In the genomic region with DNA sequence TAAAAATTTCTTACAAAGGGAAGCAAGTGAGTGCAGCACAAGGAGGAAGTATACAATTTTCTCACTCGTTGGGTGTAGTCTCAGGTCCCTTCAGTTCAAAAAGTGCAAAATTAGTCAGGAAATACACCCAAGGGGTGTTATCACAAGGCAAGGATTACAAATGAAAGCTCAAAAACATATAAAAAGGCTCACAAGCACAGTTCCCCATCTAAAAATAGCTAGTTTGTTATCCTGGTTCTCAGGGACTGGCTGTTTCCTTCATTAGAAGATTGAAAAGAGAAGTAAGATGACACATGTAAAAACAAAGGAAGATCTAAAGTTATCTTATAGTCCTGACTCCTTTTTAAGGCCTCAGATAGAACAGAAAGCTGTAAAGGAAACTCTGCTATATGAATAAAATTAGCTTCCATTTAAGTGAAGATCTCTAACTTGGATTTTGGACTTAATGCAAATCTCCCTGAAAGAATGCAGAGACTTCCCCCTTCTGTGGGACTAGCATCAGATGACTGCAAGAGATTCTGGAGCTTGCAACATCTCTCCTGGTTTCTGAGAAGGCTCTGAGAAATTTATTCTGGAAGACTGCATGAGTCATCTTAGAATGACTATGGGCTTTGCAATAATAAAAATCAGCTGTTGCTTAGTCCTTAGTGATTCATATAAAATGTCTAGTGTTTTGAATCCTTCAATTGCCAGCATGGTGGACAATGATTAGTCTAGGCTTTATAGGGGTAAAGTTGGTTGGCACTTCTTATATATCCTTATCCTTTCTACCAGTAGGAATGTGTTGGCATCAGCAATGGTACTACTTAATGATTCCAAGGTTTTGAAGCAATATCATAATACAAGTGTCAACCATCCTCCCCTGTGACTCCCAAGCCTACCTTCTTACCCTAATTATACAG, we compare ENCODE assay signal across 8 cellular contexts. TPM values are rescaled to one million over a fixed set of nuclear protein-coding genes. Genes with fewer than 3 reads are reported as not detected.
DNase-seq lines count a peak whose midpoint lies in the region; ATAC-seq and TF ChIP-seq lines count a peak whose summit lies in the region.

No MANE protein-coding gene starts in this region.

- peaks cover 8% of the 10 kb centered on the region for H3K4me1 ChIP-seq in CD8-positive, alpha-beta memory T cell (ENCODE audit: insufficient read depth, low read length)
- H3K4me1 ChIP-seq in osteoblast (ENCODE audit: insufficient read depth, low read length): peaks cover 73% of the 10 kb centered on the region

- H3K36me3 ChIP-seq in CD8-positive, alpha-beta memory T cell (ENCODE audit: insufficient read depth, low read length): no peaks in the 10 kb centered on the region
- peaks cover 35% of the 10 kb centered on the region for H3K36me3 ChIP-seq in osteoblast (ENCODE audit: insufficient read depth, low read length)

- peak overlapping the region in 3 of 8 donors; percentile 8 to 52 (median 35) for H3K27ac Mint-ChIP-seq in CD8-positive, alpha-beta memory T cell

- H3K4me1 Mint-ChIP-seq in CD8-positive, alpha-beta memory T cell: peaks cover 5 to 8% (median 6%) of the 10 kb centered on the region in 3 donors

- DNase-seq in CD8-positive, alpha-beta memory T cell: no peak
- peak; percentile 94 for DNase-seq in RPMI7951 (ENCODE audit: low read depth)
- DNase-seq in fibroblast of gingiva (ENCODE audit: low read depth): peak; percentile 96
- peak; percentile 92 for DNase-seq in osteoblast (ENCODE audit: insufficient read length, low spot score, missing footprints)
- no peak for DNase-seq in stimulated activated CD4-positive, alpha-beta T cell treated with anti-CD3 and anti-CD28 coated beads, Interleukin-4, amount 100 ng/mL, for 24 hours
- DNase-seq in NCI-H1105 (lab: John Stamatoyannopoulos, UW): no peak
- no peak for DNase-seq in NCI-H524 treated with DMSO at 0.1 percent for 48 hours (lab: John Stamatoyannopoulos, UW)

- CTCF ChIA-PET in CD8-positive, alpha-beta memory T cell (lab: Charles Lee): interaction anchor here (1.8 kb wide), 1 partner anchor 11 kb away, joined by 5 read pairs; no protein-coding TSS in a partner anchor

- H3K27me3 Mint-ChIP-seq in CD8-positive, alpha-beta memory T cell: peaks cover 0 to 15% of the 10 kb centered on the region in 2 donors

- no peak for TF ChIP-seq CTCF in osteoblast (IDR thresholded peaks at IDR 0.05; ENCODE audit: extremely low read depth, low read depth, low read length)

- no peak for ATAC-seq in HG03159 (IDR thresholded peaks at IDR 0.05; ENCODE audit: unreplicated experiment)

- H3K27me3 ChIP-seq in CD8-positive, alpha-beta memory T cell (ENCODE audit: insufficient read depth, low read length, poor library complexity, severe bottlenecking): no peaks in the 10 kb centered on the region
- no peaks in the 10 kb centered on the region for H3K27me3 ChIP-seq in osteoblast (ENCODE audit: insufficient read depth, low read length)

- H3K9me3 Mint-ChIP-seq in CD8-positive, alpha-beta memory T cell: no peaks in the 10 kb centered on the region

- no peaks in the 10 kb centered on the region for H3K9me3 ChIP-seq in CD8-positive, alpha-beta memory T cell (ENCODE audit: low read length)
- no peaks in the 10 kb centered on the region for H3K9me3 ChIP-seq in osteoblast (ENCODE audit: low read depth, low read length)

- peaks cover 29% of the 10 kb centered on the region for H4K20me1 ChIP-seq in osteoblast (ENCODE audit: insufficient read depth, low read length)

- H3K27ac ChIP-seq in CD8-positive, alpha-beta memory T cell (ENCODE audit: low read depth, low read length): peak overlapping the region; percentile 28
- H3K27ac ChIP-seq in osteoblast (ENCODE audit: low read depth, low read length): peak overlapping the region; percentile 96

- peak overlapping the region; percentile 65 for H3K4me2 ChIP-seq in osteoblast (ENCODE audit: insufficient read depth, low read length)

- H3K79me2 ChIP-seq in osteoblast (ENCODE audit: insufficient read depth, low read length): peaks cover 90% of the 10 kb centered on the region

- H3K36me3 Mint-ChIP-seq in CD8-positive, alpha-beta memory T cell: no peaks in the 10 kb centered on the region

- H2AFZ ChIP-seq in osteoblast (ENCODE audit: low read length): no peak overlapping the region

- no peak overlapping the region for H3K4me3 ChIP-seq in CD8-positive, alpha-beta memory T cell (ENCODE audit: low read length)
- H3K4me3 ChIP-seq in osteoblast (ENCODE audit: insufficient read depth, low read length): peak overlapping the region; percentile 20

- no peak overlapping the region for H3K4me3 Mint-ChIP-seq in CD8-positive, alpha-beta memory T cell

- POLR2A ChIA-PET in CD8-positive, alpha-beta memory T cell (lab: Charles Lee): no interaction called here

RNA-seq across cellular contexts. Expression of a gene that starts 25.4 kb away (rescaled TPM):
- total RNA-seq in CD8-positive, alpha-beta memory T cell: 1 to 10 TPM; 2.0 to 2.7 TPM
- 0.68 TPM for polyA plus RNA-seq in CD8-positive, alpha-beta memory T cell
- total RNA-seq in RPMI7951 (2014; rRNA removed; shearing (Covaris generic)): 8.7 and 19.9 TPM in 2 replicates
- total RNA-seq in osteoblast: 277 and 296 TPM in 2 replicates

RNA-seq across cellular contexts. Expression of a gene that starts 35.1 kb away (rescaled TPM):
- total RNA-seq in CD8-positive, alpha-beta memory T cell: not detected
- polyA plus RNA-seq in CD8-positive, alpha-beta memory T cell: not detected
- total RNA-seq in RPMI7951 (2014; rRNA removed; shearing (Covaris generic)): not detected in 2 replicates
- total RNA-seq in osteoblast: 0.36 TPM in 1 of 2 replicates, not detected in the other

Comparison
In these comparisons a context has a peak if more than half of its experiments do, and no peak if none do; other contexts are left out.
1. DNase-seq: peak in RPMI7951 (single experiment), fibroblast of gingiva (single experiment) and osteoblast (single experiment); none in CD8-positive, alpha-beta memory T cell (0 of 5), stimulated activated CD4-positive, alpha-beta T cell treated with anti-CD3 and anti-CD28 coated beads, Interleukin-4, amount 100 ng/mL, for 24 hours (single experiment), NCI-H1105 (single experiment) and NCI-H524 treated with DMSO at 0.1 percent for 48 hours (single experiment).
2. RNA of a gene that starts 25.4 kb away (total RNA-seq): 277 to 296 TPM in osteoblast; 8.7 to 19.9 TPM in RPMI7951 and 2.0 to 2.7 TPM in CD8-positive, alpha-beta memory T cell; every median in the first group is over 10 times any median in the second.